Comparison of ENCODE assay signal across 7 cellular contexts in genomic region chr6:27630727-27631613, GRCh38.
DNase-seq lines count a peak whose midpoint lies in the region; ATAC-seq, FAIRE-seq and TF ChIP-seq lines count a peak whose summit lies in the region.

No MANE protein-coding gene starts in this region.

- H3K27me3 ChIP-seq in small intestine (ENCODE audit: control insufficient read depth in 2 of 2, insufficient read depth in 2 of 2, low read length in 2 of 2): peaks cover 0 to 10% of the 10 kb centered on the region in 2 donors

- WGBS in small intestine, 3 donors: 2 to 5% (median 4%) methylated on average over 51 of the region's 51 CpGs

- TF ChIP-seq POLR2A in GM18505 (IDR thresholded peaks at IDR 0.05; ENCODE audit: borderline replicate concordance, extremely low read depth, insufficient read depth, insufficient read length): no peak

- no peaks in the 10 kb centered on the region for H3K36me3 Mint-ChIP-seq in activated T-cell treated with anti-CD3 and anti-CD28 coated beads, Interleukin-2, amount 50 U/mL, for 4 hours (ENCODE audit: insufficient read depth)

- peaks cover 10% of the 10 kb centered on the region for H3K4me1 Mint-ChIP-seq in activated T-cell treated with anti-CD3 and anti-CD28 coated beads, Interleukin-2, amount 50 U/mL, for 4 hours (ENCODE audit: low read depth)

- FAIRE-seq in small intestine (lab: Jason Lieb, UNC): no peak

- no peaks in the 10 kb centered on the region for H3K9me3 ChIP-seq in small intestine (ENCODE audit: control insufficient read depth, low read depth)

- H3K27me3 Mint-ChIP-seq in activated T-cell treated with anti-CD3 and anti-CD28 coated beads, Interleukin-2, amount 50 U/mL, for 4 hours (ENCODE audit: low read depth): peaks cover 89% of the 10 kb centered on the region

- H3K9me3 Mint-ChIP-seq in activated T-cell treated with anti-CD3 and anti-CD28 coated beads, Interleukin-2, amount 50 U/mL, for 4 hours: no peaks in the 10 kb centered on the region

- H3K4me3 ChIP-seq in small intestine (ENCODE audit: low read depth in 1 of 2, low read length in 2 of 2): no peak overlapping the region

- H3K27ac ChIP-seq in small intestine (ENCODE audit: low read depth in 1 of 2, low read length in 1 of 2): no peak overlapping the region

- peaks cover 0 to 2% of the 10 kb centered on the region in 2 donors for H3K4me1 ChIP-seq in small intestine (ENCODE audit: control insufficient read depth in 2 of 2, insufficient read depth in 1 of 2, low read depth in 1 of 2, low read length in 1 of 2)

- no peaks in the 10 kb centered on the region for H3K36me3 ChIP-seq in small intestine (ENCODE audit: control insufficient read depth in 2 of 2, insufficient read depth in 2 of 2, low read length in 2 of 2)

- DNase-seq in NCI-H1092 treated with DMSO at 0.1 percent for 48 hours (lab: John Stamatoyannopoulos, UW) (peak; percentile 19), foreskin melanocyte (peak; percentile 57), small intestine (peak; percentile 32), activated gamma-delta T cell (lab: John Stamatoyannopoulos, UW) (no peak)
- no peak for DNase-seq in activated T-cell treated with anti-CD3 and anti-CD28 coated beads, Interleukin-2, amount 50 U/mL, for 4 hours

- H3K4me3 Mint-ChIP-seq in activated T-cell treated with anti-CD3 and anti-CD28 coated beads, Interleukin-2, amount 50 U/mL, for 4 hours: peak overlapping the region; percentile 75

- ATAC-seq in GM18505 (IDR thresholded peaks at IDR 0.05; ENCODE audit: unreplicated experiment) (peak; percentile 56), HG02840 (IDR thresholded peaks at IDR 0.05; ENCODE audit: low FRiP score, unreplicated experiment) (no peak)
- peak; percentile 80 to 83 for ATAC-seq in activated T-cell treated with anti-CD3 and anti-CD28 coated beads, Interleukin-2, amount 50 U/mL, for 4 hours

Comparison
In these comparisons a context has a peak if more than half of its experiments do, and no peak if none do; other contexts are left out.
1. DNase-seq: peak in NCI-H1092 treated with DMSO at 0.1 percent for 48 hours (single experiment), foreskin melanocyte (single experiment) and small intestine (single experiment); none in activated T-cell treated with anti-CD3 and anti-CD28 coated beads, Interleukin-2, amount 50 U/mL, for 4 hours (single experiment) and activated gamma-delta T cell (single experiment).